Comparison of ENCODE assay signal across 12 cellular contexts in genomic region chr3:99720985-99721632, GRCh38.
DNase-seq lines count a peak whose midpoint lies in the region; ATAC-seq and TF ChIP-seq lines count a peak whose summit lies in the region.
"Had no signal": no experiment of that assay in that cellular context is flagged by ENCODE, and none has a peak within 500 bp of the region (broad histone marks: within the 10 kb centered on the region; RNA-seq: fewer than 3 reads in every experiment).

No MANE protein-coding gene starts in this region.

- peak; percentile 49 for DNase-seq in AG20443 (ENCODE audit: low spot score)
- DNase-seq in HS-27A (ENCODE audit: low read depth) = peak; percentile 54
- DNase-seq in adipocyte (ENCODE audit: low read depth) = peak; percentile 46
- peak; percentile 57 for DNase-seq in lower lobe of right lung
- DNase-seq in head of caudate nucleus = no peak
- DNase-seq in T1000 (lab: John Stamatoyannopoulos, UW) = no peak
- DNase-seq: activated naive CD8-positive, alpha-beta T cell treated with anti-CD3 and anti-CD28 coated beads, Interleukin-2, amount 50 U/mL, for 24 hours; sigmoid colon had no signal

- intact Hi-C loops in lower lobe of right lung (cut with DNase I) (no loop called here), head of caudate nucleus (cut with DNase I) (no loop called here)

- no peak for TF ChIP-seq CTCF in lower lobe of right lung (IDR thresholded peaks at IDR 0.05)

- H3K4me1 ChIP-seq in adipocyte (ENCODE audit: control insufficient read depth, insufficient read depth, low read length) (peaks cover 7% of the 10 kb centered on the region), lower lobe of right lung (no peaks in the 10 kb centered on the region)

- H3K9ac ChIP-seq in adipocyte (ENCODE audit: low read length) = no peak overlapping the region

- H3K27me3 ChIP-seq in adipocyte (replicated peaks; ENCODE audit: control insufficient read depth, insufficient read depth, low read length) (no peaks in the 10 kb centered on the region), lower lobe of right lung (ENCODE audit: low read depth) (no peaks in the 10 kb centered on the region)
- H3K27me3 ChIP-seq: heart right ventricle, sigmoid colon, upper lobe of left lung had no signal

- H3K9me3 ChIP-seq in adipocyte (ENCODE audit: control insufficient read depth, low read length) (no peaks in the 10 kb centered on the region), lower lobe of right lung (no peaks in the 10 kb centered on the region)
- H3K9me3 ChIP-seq: heart right ventricle, sigmoid colon, upper lobe of left lung had no signal

- H3K36me3 ChIP-seq in adipocyte (ENCODE audit: control insufficient read depth, insufficient read depth, low read length, severe bottlenecking) = no peaks in the 10 kb centered on the region
- no peaks in the 10 kb centered on the region for H3K36me3 ChIP-seq in lower lobe of right lung
- H3K36me3 ChIP-seq: heart right ventricle, sigmoid colon, upper lobe of left lung had no signal

- no peak overlapping the region for H3K27ac ChIP-seq in lower lobe of right lung
- H3K27ac ChIP-seq: heart right ventricle, sigmoid colon had no signal

- H3K4me3 ChIP-seq in adipocyte (ENCODE audit: low read length) (no peak overlapping the region), lower lobe of right lung (no peak overlapping the region)
- H3K4me3 ChIP-seq: heart right ventricle, sigmoid colon, upper lobe of left lung had no signal

- ATAC-seq in lower lobe of right lung (peak; percentile 50 to 89), HG02885 (IDR thresholded peaks at IDR 0.05; ENCODE audit: poor library complexity, unreplicated experiment) (no peak), HG03039 (IDR thresholded peaks at IDR 0.05; ENCODE audit: unreplicated experiment) (no peak)
- ATAC-seq: activated naive CD8-positive, alpha-beta T cell treated with anti-CD3 and anti-CD28 coated beads, Interleukin-2, amount 50 U/mL, for 24 hours; heart right ventricle had no signal

Comparison
In these comparisons a context has a peak if more than half of its experiments do, and no peak if none do; other contexts are left out.
1. DNase-seq: peak in AG20443 (single experiment), HS-27A (single experiment), adipocyte (single experiment) and lower lobe of right lung (single experiment); none in head of caudate nucleus (0 of 42) and T1000 (single experiment).
2. ATAC-seq: peak in lower lobe of right lung (2 of 2); none in HG02885 (single experiment) and HG03039 (single experiment).